In genomic region chr17:68821860-68822693, GRCh38 we compare ENCODE assay signal across 10 cellular contexts.
DNase-seq lines count a peak whose midpoint lies in the region; ATAC-seq and TF ChIP-seq lines count a peak whose summit lies in the region.
"Had no signal": no experiment of that assay in that cellular context is flagged by ENCODE, and none has a peak within 500 bp of the region (broad histone marks: within the 10 kb centered on the region; RNA-seq: fewer than 3 reads in every experiment).

No MANE protein-coding gene starts in this region.

- TF ChIP-seq CTCF in PC-3 (conservative IDR thresholded peaks at IDR 0.05; ENCODE audit: low read depth, low read length) (no peak), epithelial cell of proximal tubule (conservative IDR thresholded peaks at IDR 0.05; ENCODE audit: low read depth, low read length) (no peak), omental fat pad (IDR thresholded peaks at IDR 0.05) (no peak), GM20000 (IDR thresholded peaks at IDR 0.05; ENCODE audit: extremely low read depth, missing control alignments) (no peak)

- H3K9ac ChIP-seq in PC-3 (ENCODE audit: low read length) (no peak overlapping the region), Karpas-422 (ENCODE audit: low read length) (no peak overlapping the region)

- BruUV-seq in PC-3 (replicated peaks; lab: Mats Ljungman, UMichigan): no TSS peak

- POLR2A ChIA-PET in PC-3 (lab: Charles Lee; ENCODE audit: unreplicated experiment) (no interaction called here), T-cell (lab: Charles Lee) (no interaction called here)

- H3K27me3 ChIP-seq in PC-3 (ENCODE audit: low read length) (no peaks in the 10 kb centered on the region), Karpas-422 (ENCODE audit: low read length) (no peaks in the 10 kb centered on the region)

- H2AFZ ChIP-seq in PC-3 (ENCODE audit: low read length): no peak overlapping the region
- no peak overlapping the region for H2AFZ ChIP-seq in Karpas-422 (ENCODE audit: low read length)

- H3K9me3 Mint-ChIP-seq in T-cell: no peaks in the 10 kb centered on the region
- H3K9me3 Mint-ChIP-seq: stimulated activated naive B cell treated with anti-CD40 and anti-IgM and Interleukin-4, amounts not matched to agents 10 μg/mL and 1 μg/mL and 100 μg/mL, for 72 hours had no signal

- H3K9me3 ChIP-seq in PC-3 (ENCODE audit: low read length) (no peaks in the 10 kb centered on the region), Karpas-422 (ENCODE audit: low read length) (no peaks in the 10 kb centered on the region)

- peak; percentile 97 for ATAC-seq in PC-3
- ATAC-seq in omental fat pad (ENCODE audit: low FRiP score): peak; percentile 83
- ATAC-seq in T-cell (replicated peaks in 1 of 4): no peak

- DNase-seq in ELR (ENCODE audit: low read depth) (peak; percentile 97), PC-3 (peak; percentile 97), epithelial cell of proximal tubule (ENCODE audit: low read depth) (peak; percentile 75), omental fat pad (ENCODE audit: low spot score) (no peak), GM20000 (ENCODE audit: low spot score) (no peak), T-cell (no peak), Karpas-422 (no peak)
- DNase-seq in effector CD4-positive, alpha-beta T cell: no peak
- DNase-seq: occipital lobe; stimulated activated naive B cell treated with anti-CD40 and anti-IgM and Interleukin-4, amounts not matched to agents 10 μg/mL and 1 μg/mL and 100 μg/mL, for 72 hours had no signal

- H3K4me3 ChIP-seq in PC-3 (ENCODE audit: low read length): no peak overlapping the region
- no peak overlapping the region for H3K4me3 ChIP-seq in epithelial cell of proximal tubule (ENCODE audit: low read depth, low read length)
- H3K4me3 ChIP-seq in Karpas-422 (ENCODE audit: low read length): no peak overlapping the region

- H3K27me3 Mint-ChIP-seq in T-cell: peaks cover 8 to 14% of the 10 kb centered on the region in 2 donors

- no peak overlapping the region for H3K4me3 Mint-ChIP-seq in T-cell
- H3K4me3 Mint-ChIP-seq: stimulated activated naive B cell treated with anti-CD40 and anti-IgM and Interleukin-4, amounts not matched to agents 10 μg/mL and 1 μg/mL and 100 μg/mL, for 72 hours had no signal

- no peaks in the 10 kb centered on the region for H3K4me1 Mint-ChIP-seq in T-cell
- H3K4me1 Mint-ChIP-seq: stimulated activated naive B cell treated with anti-CD40 and anti-IgM and Interleukin-4, amounts not matched to agents 10 μg/mL and 1 μg/mL and 100 μg/mL, for 72 hours had no signal

- peak overlapping the region; percentile 48 for H3K27ac ChIP-seq in PC-3 (ENCODE audit: low read length)
- H3K27ac ChIP-seq in Karpas-422 (ENCODE audit: low read length): no peak overlapping the region

- peaks cover 8% of the 10 kb centered on the region for H3F3A ChIP-seq in PC-3 (ENCODE audit: low read length, unreplicated experiment)

- no peaks in the 10 kb centered on the region for H4K20me1 ChIP-seq in PC-3 (ENCODE audit: low read length)
- H4K20me1 ChIP-seq in Karpas-422 (ENCODE audit: insufficient read depth, low read depth, low read length): no peaks in the 10 kb centered on the region

- no peaks in the 10 kb centered on the region for H3K79me2 ChIP-seq in PC-3 (ENCODE audit: low read length)
- no peaks in the 10 kb centered on the region for H3K79me2 ChIP-seq in Karpas-422 (ENCODE audit: low read length)

- H3K9me2 ChIP-seq in PC-3 (replicated peaks; ENCODE audit: low read length) (no peaks in the 10 kb centered on the region), Karpas-422 (replicated peaks; ENCODE audit: insufficient read depth, low read length) (no peaks in the 10 kb centered on the region)

- H3K4me1 ChIP-seq in PC-3 (ENCODE audit: insufficient read depth, low read length) (peaks cover 25% of the 10 kb centered on the region), Karpas-422 (ENCODE audit: low read length) (no peaks in the 10 kb centered on the region)

- H3K36me3 ChIP-seq in PC-3 (ENCODE audit: low read depth, low read length): no peaks in the 10 kb centered on the region
- H3K36me3 ChIP-seq in Karpas-422 (ENCODE audit: insufficient read depth, low read length): no peaks in the 10 kb centered on the region

- CTCF ChIA-PET in PC-3 (lab: Charles Lee) (interaction anchor here (0.6 kb wide), 1 partner anchor 390 kb away, joined by 3 read pairs; no protein-coding TSS in a partner anchor), T-cell (lab: Charles Lee) (no interaction called here)

- no peaks in the 10 kb centered on the region for H3K36me3 Mint-ChIP-seq in T-cell
- H3K36me3 Mint-ChIP-seq: stimulated activated naive B cell treated with anti-CD40 and anti-IgM and Interleukin-4, amounts not matched to agents 10 μg/mL and 1 μg/mL and 100 μg/mL, for 72 hours had no signal

- H3K4me2 ChIP-seq in PC-3 (ENCODE audit: low read length) (peak overlapping the region; percentile 47), Karpas-422 (ENCODE audit: low read depth, low read length, poor library complexity, severe bottlenecking) (no peak overlapping the region)

- intact Hi-C loops in PC-3 (cut with micrococcal nuclease): loop anchor here (1.0 to 2.0 kb wide), 5 partner anchors 13 to 84 kb away; no protein-coding TSS in a partner anchor

- no peak overlapping the region for H3K27ac Mint-ChIP-seq in T-cell
- H3K27ac Mint-ChIP-seq: stimulated activated naive B cell treated with anti-CD40 and anti-IgM and Interleukin-4, amounts not matched to agents 10 μg/mL and 1 μg/mL and 100 μg/mL, for 72 hours had no signal

Comparison
In these comparisons a context has a peak if more than half of its experiments do, and no peak if none do; other contexts are left out.
1. DNase-seq: peak in ELR (single experiment), PC-3 (single experiment) and epithelial cell of proximal tubule (single experiment); none in omental fat pad (single experiment), GM20000 (single experiment), effector CD4-positive, alpha-beta T cell (single experiment), T-cell (0 of 34) and Karpas-422 (single experiment).
2. ATAC-seq: peak in PC-3 (single experiment) and omental fat pad (single experiment); none in T-cell (0 of 4).